1 cellular context compared by ENCODE assay signal in the genomic region with DNA sequence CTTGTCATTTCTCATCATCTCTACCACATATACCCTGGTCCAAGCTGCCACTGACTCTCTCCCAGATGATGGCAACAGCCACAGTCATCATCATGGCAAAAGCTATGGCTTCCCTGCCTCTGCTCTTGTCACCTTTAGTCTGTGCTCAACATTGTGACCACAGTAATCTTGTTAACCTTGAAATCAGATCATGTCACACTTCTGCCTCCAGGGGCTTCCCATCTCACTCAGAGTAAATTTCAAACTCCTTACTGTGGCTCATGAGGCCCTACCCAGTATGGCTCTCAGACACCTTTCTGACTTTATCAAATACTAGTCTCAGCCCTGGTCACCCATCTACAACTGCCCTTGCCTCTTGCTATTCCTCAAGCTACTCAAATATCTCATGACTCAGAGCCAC.
TF ChIP-seq lines count a peak whose summit lies in the region.

No MANE protein-coding gene starts in this region.

TF ChIP-seq in GM23338, 12 proteins besides CTCF, POLR2A, EP300 and RAD21 (continued from another document):
- TF ChIP-seq ZNF462 (CRISPR knock-in tag; IDR thresholded peaks at IDR 0.05) (peak; percentile 36; the same call in 1 of the 2 replicates), ETS1 (IDR thresholded peaks at IDR 0.05) (no peak), JUNB (IDR thresholded peaks at IDR 0.05; ENCODE audit: unreplicated experiment) (no peak), NANOG (IDR thresholded peaks at IDR 0.05; ENCODE audit: borderline replicate concordance) (no peak), POLR2AphosphoS5 (IDR thresholded peaks at IDR 0.05; ENCODE audit: low read depth) (no peak)
